In the genomic region with DNA sequence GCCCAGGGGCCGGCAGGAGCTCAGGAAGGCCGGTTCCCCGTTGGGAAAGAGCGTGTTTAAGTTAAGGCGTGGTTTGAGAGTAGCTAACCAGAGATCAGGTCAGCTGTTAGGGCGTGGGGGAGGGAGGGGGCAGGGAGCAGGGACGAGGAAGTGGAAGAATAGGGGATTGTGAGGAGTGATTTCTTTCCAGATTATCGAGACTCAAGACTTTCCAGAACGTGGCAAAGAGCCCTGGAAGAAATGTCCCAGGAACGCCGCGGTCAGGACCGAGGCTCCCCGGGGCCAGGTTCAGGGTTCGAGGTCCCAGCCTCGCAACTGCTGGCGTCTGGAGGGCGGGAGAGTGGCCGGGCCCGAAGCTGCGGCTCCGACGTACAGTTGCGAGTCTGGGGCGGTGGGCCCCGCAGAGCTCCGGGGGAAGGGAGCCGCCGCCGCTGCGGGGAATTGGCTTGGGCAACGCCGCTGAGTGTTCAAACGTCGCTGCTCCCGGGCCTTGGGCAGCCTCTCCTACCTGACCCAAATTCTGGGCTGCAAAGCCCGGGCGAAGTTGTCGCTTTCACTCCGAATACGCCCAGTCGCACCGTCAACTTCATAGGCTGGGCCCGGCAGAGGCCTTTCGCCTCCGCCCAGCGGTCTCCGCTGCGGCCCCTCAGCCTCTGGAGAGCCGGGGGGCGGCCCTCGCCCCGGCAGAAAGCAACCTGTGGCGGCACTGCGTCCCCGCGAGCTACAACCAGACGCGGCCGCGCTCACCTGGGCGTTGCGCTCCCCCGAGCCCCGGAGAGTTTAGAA, we compare ENCODE assay signal across 8 cellular contexts. TPM values are rescaled to one million over a fixed set of nuclear protein-coding genes. Genes with fewer than 3 reads are reported as not detected.
DNase-seq lines count a peak whose midpoint lies in the region; ATAC-seq, FAIRE-seq and TF ChIP-seq lines count a peak whose summit lies in the region.

No MANE protein-coding gene starts in this region.

- POLR2A ChIA-PET in IMR-90 (lab: Charles Lee; ENCODE audit: unreplicated experiment) = no interaction called here

- in situ Hi-C loops in IMR-90 (cut with MboI; ENCODE audit: low sequenced_read_pairs) = no loop called here

- H3K27me3 ChIP-seq in IMR-90 (ENCODE audit: control insufficient read depth, insufficient read depth, low read length) (peaks cover 15% of the 10 kb centered on the region), duodenal mucosa (ENCODE audit: control insufficient read depth in 1 of 2, insufficient read depth in 2 of 2, low read length in 2 of 2) (peaks cover 46 to 70% of the 10 kb centered on the region in 2 donors)

- 9% methylated on average over 48 of the region's 65 CpGs; no CpG with 5 or more reads in 1 of the 2 experiments for whole genome bisulfite sequencing in IMR-90 (ENCODE audit: extremely low coverage in 2 of 2, insufficient read length in 1 of 2), 2 experiments

- peak overlapping the region; percentile 77 for H2AK9ac ChIP-seq in IMR-90 (replicated peaks; ENCODE audit: low read depth, low read length, poor library complexity)

- 0 out of 4 replicates have a peak overlapping the region, but pooled peaks of 1 of the 2 experiments have one; percentile 3 for H4K8ac ChIP-seq in IMR-90 (ENCODE audit: low read depth in 2 of 2, low read length in 2 of 2)

- peak; percentile 21 for ATAC-seq in IMR-90 (ENCODE audit: low read depth)
- no peak for ATAC-seq in HG03469 (IDR thresholded peaks at IDR 0.05; ENCODE audit: unreplicated experiment)

- peak overlapping the region; percentile 16; the same call in 1 of the 2 replicates for H3K23ac ChIP-seq in IMR-90 (ENCODE audit: low read depth, low read length)

- H3K4me3 ChIP-seq in IMR-90 (ENCODE audit: insufficient read depth, low read depth, low read length) (peak overlapping the region; percentile 32), duodenal mucosa (ENCODE audit: low read depth in 1 of 2, low read length in 2 of 2) (peak overlapping the region; percentile 66 to 71)

- no peak overlapping the region for H3K9ac ChIP-seq in IMR-90 (ENCODE audit: low read depth, low read length)
- peak overlapping the region in 1 of 2 donors; percentile 29 for H3K9ac ChIP-seq in duodenal mucosa (ENCODE audit: low read depth in 1 of 2, low read length in 2 of 2)

- H3K4me1 ChIP-seq in IMR-90 (ENCODE audit: control insufficient read depth, insufficient read depth, low read length) (peaks cover 4% of the 10 kb centered on the region), duodenal mucosa (ENCODE audit: control insufficient read depth in 1 of 2, insufficient read depth in 2 of 2, low read length in 2 of 2) (peaks cover 6 to 26% of the 10 kb centered on the region in 2 donors)

- no peak overlapping the region for H3K18ac ChIP-seq in IMR-90 (ENCODE audit: low read depth, low read length)

- H4K20me1 ChIP-seq in IMR-90 (ENCODE audit: insufficient read depth, low read length) = peaks cover 6% of the 10 kb centered on the region; the same call in 1 of the 2 replicates

- no peak overlapping the region; the same call in 1 of the 2 replicates for H4K5ac ChIP-seq in IMR-90 (ENCODE audit: low read depth, low read length)

- no peak overlapping the region for H2BK120ac ChIP-seq in IMR-90 (ENCODE audit: low read depth, low read length)

- TF ChIP-seq POLR2A in IMR-90 (IDR thresholded peaks at IDR 0.05; ENCODE audit: low read depth, low read length) = no peak

- no TSS peak for BruUV-seq in IMR-90 (replicated peaks; lab: Mats Ljungman, UMichigan)

- dilution Hi-C loops in IMR-90 (cut with HindIII; ENCODE audit: low sequenced_read_pairs, unreplicated experiment) = no loop called here

- no peak for TF ChIP-seq CTCF in IMR-90 (conservative IDR thresholded peaks at IDR 0.05; ENCODE audit: low read depth, low read length)
- TF ChIP-seq CTCF in D721Med (IDR thresholded peaks at IDR 0.05; ENCODE audit: insufficient read depth, missing control alignments) = no peak

- intact Hi-C loops in IMR-90 (cut with micrococcal nuclease) = loop anchor here (5.0 to 10.0 kb wide), 2 partner anchors 229 to 521 kb away; no protein-coding TSS in a partner anchor

- H3K79me1 ChIP-seq in IMR-90 (ENCODE audit: low read depth in 1 of 2, low read length in 2 of 2) = no peaks in the 10 kb centered on the region

- no peak overlapping the region for H2BK15ac ChIP-seq in IMR-90 (ENCODE audit: low read depth, low read length)

- no peaks in the 10 kb centered on the region; the same call in 1 of the 2 replicates for H3K9me1 ChIP-seq in IMR-90 (ENCODE audit: insufficient read depth, low read length)

- peak overlapping the region; percentile 78 for H2AFZ ChIP-seq in IMR-90 (replicated peaks; ENCODE audit: low read length, poor library complexity)

- H2BK20ac ChIP-seq in IMR-90 (ENCODE audit: low read depth, low read length) = no peak overlapping the region

- H3K27ac ChIP-seq in IMR-90 (ENCODE audit: insufficient read depth, low read length) = no peak overlapping the region
- no peak overlapping the region for H3K27ac ChIP-seq in duodenal mucosa (ENCODE audit: low read depth, low read length)

- no peak for TF ChIP-seq RAD21 in IMR-90 (IDR thresholded peaks at IDR 0.05; ENCODE audit: low read length)

- H3K36me3 ChIP-seq in IMR-90 (ENCODE audit: control insufficient read depth, insufficient read depth, low read length) (peaks cover 13% of the 10 kb centered on the region), duodenal mucosa (ENCODE audit: control insufficient read depth in 1 of 2, insufficient read depth in 2 of 2, low read length in 2 of 2) (no peaks in the 10 kb centered on the region)

- no peak overlapping the region for H3K4ac ChIP-seq in IMR-90 (ENCODE audit: low read depth, low read length)

- no peak for FAIRE-seq in D721Med (lab: Jason Lieb, UNC)

- no peak overlapping the region for H3K56ac ChIP-seq in IMR-90 (ENCODE audit: extremely low read depth, insufficient read depth, low read length)

- H4K91ac ChIP-seq in IMR-90 (ENCODE audit: insufficient read depth, low read depth, low read length) = no peak overlapping the region; the same call in 1 of the 2 replicates

- peak overlapping the region; percentile 63 for H3K4me2 ChIP-seq in IMR-90 (ENCODE audit: low read depth, low read length)

- peak; percentile 60 for DNase-seq in EH (ENCODE audit: low read depth)
- no peak for DNase-seq in IMR-90
- DNase-seq in myocyte (ENCODE audit: low read depth) = peak; percentile 42
- DNase-seq in NCI-H1417 treated with DMSO at 0.1 percent for 48 hours (lab: John Stamatoyannopoulos, UW) = no peak
- no peak for DNase-seq in D721Med (ENCODE audit: insufficient read length, low spot score)
- DNase-seq in mucosa of gallbladder (ENCODE audit: low spot score) = no peak

- peak overlapping the region; percentile 51; the same call in 1 of the 2 replicates for H2AK5ac ChIP-seq in IMR-90 (ENCODE audit: low read depth, low read length)

- CTCF ChIA-PET in IMR-90 (lab: Yijun Ruan, JAX) = interaction anchor here (0.6 kb wide), 1 partner anchor 452 kb away, joined by 4 read pairs; no protein-coding TSS in a partner anchor

- H3K14ac ChIP-seq in IMR-90 (replicated peaks; ENCODE audit: low read depth, low read length) = peak overlapping the region; percentile 23; the same call in 1 of the 2 replicates

- H2BK5ac ChIP-seq in IMR-90 (ENCODE audit: low read depth, low read length, poor library complexity, severe bottlenecking) = no peak overlapping the region

- H3K9me3 ChIP-seq in IMR-90 (ENCODE audit: control insufficient read depth, insufficient read depth, low read length) = peaks cover 3% of the 10 kb centered on the region; the same call in 1 of the 2 replicates
- no peaks in the 10 kb centered on the region for H3K9me3 ChIP-seq in duodenal mucosa (ENCODE audit: control insufficient read depth in 1 of 2, low read length in 2 of 2)

TF ChIP-seq in IMR-90, 13 proteins besides CTCF, POLR2A, EP300 and RAD21 (continues in another document):
- no peak for TF ChIP-seq RCOR1 (IDR thresholded peaks at IDR 0.05; ENCODE audit: insufficient replicate concordance, low read length)
- no peak for TF ChIP-seq MXI1 (IDR thresholded peaks at IDR 0.05; ENCODE audit: borderline replicate concordance, low read depth, low read length)
- TF ChIP-seq MAFK (IDR thresholded peaks at IDR 0.05; ENCODE audit: low read depth, low read length) = no peak
- TF ChIP-seq SMC3 (IDR thresholded peaks at IDR 0.05; ENCODE audit: low read depth, low read length) = no peak
- TF ChIP-seq, protein P1, sequence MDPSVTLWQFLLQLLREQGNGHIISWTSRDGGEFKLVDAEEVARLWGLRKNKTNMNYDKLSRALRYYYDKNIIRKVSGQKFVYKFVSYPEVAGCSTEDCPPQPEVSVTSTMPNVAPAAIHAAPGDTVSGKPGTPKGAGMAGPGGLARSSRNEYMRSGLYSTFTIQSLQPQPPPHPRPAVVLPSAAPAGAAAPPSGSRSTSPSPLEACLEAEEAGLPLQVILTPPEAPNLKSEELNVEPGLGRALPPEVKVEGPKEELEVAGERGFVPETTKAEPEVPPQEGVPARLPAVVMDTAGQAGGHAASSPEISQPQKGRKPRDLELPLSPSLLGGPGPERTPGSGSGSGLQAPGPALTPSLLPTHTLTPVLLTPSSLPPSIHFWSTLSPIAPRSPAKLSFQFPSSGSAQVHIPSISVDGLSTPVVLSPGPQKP (IDR thresholded peaks at IDR 0.05; ENCODE audit: borderline replicate concordance, low read depth, low read length) = no peak
- TF ChIP-seq BHLHE40 (IDR thresholded peaks at IDR 0.05; ENCODE audit: low read depth, low read length) = no peak
- TF ChIP-seq RFX5 (IDR thresholded peaks at IDR 0.05; ENCODE audit: low read depth, low read length) = no peak
- no peak for TF ChIP-seq MAZ (IDR thresholded peaks at IDR 0.05; ENCODE audit: borderline replicate concordance, low read depth, low read length)
- TF ChIP-seq CEBPB (IDR thresholded peaks at IDR 0.05; ENCODE audit: low read depth, low read length) = no peak
- no peak for TF ChIP-seq NFE2L2 (IDR thresholded peaks at IDR 0.05; ENCODE audit: low read depth, low read length)

RNA-seq across cellular contexts. Expression of a gene that starts 9.5 kb away (rescaled TPM):
- total RNA-seq in IMR-90 (2012; rRNA removed) = 1.1 and 1.3 TPM in 2 replicates
- 2.5 and 3.6 TPM in 2 replicates for polyA plus RNA-seq in IMR-90 (2012; rRNA removed)
- polyA plus RNA-seq in IMR-90 (2012; cell fraction: cytosol; rRNA removed) = 2.0 and 3.7 TPM in 2 replicates
- polyA plus RNA-seq in IMR-90 (2012; cell fraction: nucleus; rRNA removed; ENCODE audit: low replicate concordance) = 17.3 and 24.8 TPM in 2 replicates
- total RNA-seq in myocyte = 3.9 and 5.3 TPM in 2 replicates
- 4.1 TPM for polyA plus RNA-seq in myocyte (2012)
- 0.86 TPM for total RNA-seq in mucosa of gallbladder

RNA-seq across cellular contexts. Expression of a gene that starts 34.8 kb away (rescaled TPM):
- total RNA-seq in IMR-90 (2012; rRNA removed) (159 and 172 TPM in 2 replicates), myocyte (120 and 144 TPM in 2 replicates), mucosa of gallbladder (123 TPM)
- 115 and 116 TPM in 2 replicates for polyA plus RNA-seq in IMR-90 (2012; rRNA removed)
- polyA plus RNA-seq in IMR-90 (2012; cell fraction: cytosol; rRNA removed) = 45.8 and 62.6 TPM in 2 replicates
- polyA plus RNA-seq in IMR-90 (2012; cell fraction: nucleus; rRNA removed; ENCODE audit: low replicate concordance) = 22.3 and 88.0 TPM in 2 replicates
- polyA plus RNA-seq in myocyte (2012) = 124 TPM

Comparison
In these comparisons a context has a peak if more than half of its experiments do, and no peak if none do; other contexts are left out.
1. DNase-seq: peak in EH (single experiment) and myocyte (single experiment); none in IMR-90 (single experiment), NCI-H1417 treated with DMSO at 0.1 percent for 48 hours (single experiment), D721Med (single experiment) and mucosa of gallbladder (single experiment).